Comparison of ENCODE assay signal across 8 cellular contexts in genomic region chr5:42583322-42583721, GRCh38.
A peak's percentile ranks its signal among the peaks of the same experiment; 100 is the strongest.
DNase-seq lines count a peak whose midpoint lies in the region; ATAC-seq, FAIRE-seq and TF ChIP-seq lines count a peak whose summit lies in the region.

No MANE protein-coding gene starts in this region.

- intact Hi-C loops in HepG2 (cut with micrococcal nuclease; ENCODE audit: unreplicated experiment): loop anchor here (1.0 kb wide), 3 partner anchors 67 to 578 kb away; partner anchors contain the start of gene GHR

- no peak for TF ChIP-seq POLR2A in HepG2 (IDR thresholded peaks at IDR 0.05; ENCODE audit: insufficient read depth in 1 of 2, low read depth in 2 of 2, low read length in 2 of 2)

- H3K9me3 ChIP-seq in HepG2 (ENCODE audit: low read length) (no peaks in the 10 kb centered on the region), thoracic aorta (no peaks in the 10 kb centered on the region)

- H3K9ac ChIP-seq in HepG2 (ENCODE audit: insufficient read depth, low read depth, low read length): no peak overlapping the region

- DNase-seq in D721Med (ENCODE audit: insufficient read length, low spot score): peak; percentile 35
- peak; percentile 20 for DNase-seq in GM19238 (ENCODE audit: insufficient read length, low spot score)
- peak; percentile 40 for DNase-seq in Jurkat, Clone E6-1 (ENCODE audit: low read depth, low spot score)
- peak; percentile 61 for DNase-seq in SHP77 treated with DMSO at 0.1 percent for 48 hours (lab: John Stamatoyannopoulos, UW)
- peak; percentile 36 for DNase-seq in dedifferentiated amniotic fluid mesenchymal stem cell (ENCODE audit: extremely low spot score)
- peak; percentile 64 for DNase-seq in HepG2 (ENCODE audit: low spot score)
- no peak for DNase-seq in thoracic aorta (ENCODE audit: low spot score)

- WGBS in HepG2 (ENCODE audit: low lambda C conversion rate): 2% methylated on average over 4 of the region's 4 CpGs

- H3K4me1 ChIP-seq in HepG2 (ENCODE audit: insufficient read depth, low read length): no peaks in the 10 kb centered on the region
- H3K4me1 ChIP-seq in thoracic aorta (ENCODE audit: control insufficient read depth in 1 of 2, low read depth in 2 of 2): peaks cover 15 to 37% of the 10 kb centered on the region in 2 donors

- CTCF ChIA-PET in HepG2 (lab: Yijun Ruan, JAX; ENCODE audit: low intra/inter-chr PET ratio, low total read pairs): interaction anchor here (0.7 to 2.0 kb wide), 5 partner anchors 160 to 726 kb away, joined by 3 to 11 read pairs (median 4); partner anchors contain the start of gene GHR

- POLR2A ChIA-PET in HepG2 (lab: Yijun Ruan, JAX): no interaction called here

- peak; percentile 94 for ATAC-seq in HepG2
- no peak for ATAC-seq in thoracic aorta (ENCODE audit: insufficient number of reproducible peaks, low FRiP score, low read depth)
- ATAC-seq in HG03097 (IDR thresholded peaks at IDR 0.05; ENCODE audit: low FRiP score, unreplicated experiment): no peak

- H3K36me3 ChIP-seq in HepG2 (replicated peaks in 1 of 2; ENCODE audit: control insufficient read depth in 1 of 2, insufficient read depth in 2 of 2, low read length in 2 of 2) (no peaks in the 10 kb centered on the region), thoracic aorta (no peaks in the 10 kb centered on the region)

- peak; percentile 69 for TF ChIP-seq RAD21 in HepG2 (CRISPR knock-in tag; IDR thresholded peaks at IDR 0.05)

- FAIRE-seq in D721Med (lab: Jason Lieb, UNC): no peak
- peak; percentile 85 for FAIRE-seq in HepG2 (lab: Jason Lieb, UNC)

- TF ChIP-seq CTCF in D721Med (IDR thresholded peaks at IDR 0.05; ENCODE audit: insufficient read depth, missing control alignments) (peak; percentile 77), HepG2 (CRISPR knock-in tag; IDR thresholded peaks at IDR 0.05) (peak; percentile 89), thoracic aorta (IDR thresholded peaks at IDR 0.05) (peak; percentile 69)

- H3K79me2 ChIP-seq in HepG2 (ENCODE audit: insufficient read depth, low read length): no peaks in the 10 kb centered on the region

- in situ Hi-C loops in HepG2 (cut with HindIII; ENCODE audit: extremely low pct_ligation_motif_present, low pct_unique_long_range_greater_than_20kb): loop anchor here (25.0 kb wide), 1 partner anchor 721 kb away; the partner anchor contains the start of gene OXCT1

- H3K4me2 ChIP-seq in HepG2 (ENCODE audit: low read depth, low read length): no peak overlapping the region

- H2AFZ ChIP-seq in HepG2 (ENCODE audit: low read length): no peak overlapping the region

- H4K20me1 ChIP-seq in HepG2 (ENCODE audit: insufficient read depth, low read length): no peaks in the 10 kb centered on the region

- H3K27ac ChIP-seq in HepG2 (ENCODE audit: extremely low read length, insufficient read depth, low read length) (no peak overlapping the region), thoracic aorta (no peak overlapping the region)

- H3K4me3 ChIP-seq in Jurkat, Clone E6-1 (ENCODE audit: low read length): no peak overlapping the region
- no peak overlapping the region for H3K4me3 ChIP-seq in HepG2 (replicated peaks in 1 of 3; ENCODE audit: insufficient read depth in 1 of 3, low read depth in 2 of 3, low read length in 3 of 3)
- H3K4me3 ChIP-seq in thoracic aorta: no peak overlapping the region

- H3K27me3 ChIP-seq in HepG2 (ENCODE audit: control insufficient read depth in 1 of 2, insufficient read depth in 2 of 2, low read length in 2 of 2): no peaks in the 10 kb centered on the region
- H3K27me3 ChIP-seq in thoracic aorta (replicated peaks; ENCODE audit: insufficient read depth): no peaks in the 10 kb centered on the region

- TF ChIP-seq EP300 in HepG2 (IDR thresholded peaks at IDR 0.05; ENCODE audit: low read depth in 2 of 2, low read length in 2 of 2) (no peak), HepG2 (CRISPR knock-in tag; IDR thresholded peaks at IDR 0.05; ENCODE audit: borderline replicate concordance) (no peak)

- no TSS peak for BruUV-seq in HepG2 (replicated peaks; lab: Mats Ljungman, UMichigan)

TF ChIP-seq in HepG2, 621 proteins besides CTCF, POLR2A, EP300 and RAD21 (continues in another document):
- TF ChIP-seq MIXL1 (CRISPR knock-in tag; IDR thresholded peaks at IDR 0.05) (peak; percentile 48; the same call in 1 of the 2 replicates), SMC3 (IDR thresholded peaks at IDR 0.05; ENCODE audit: low read length) (peak; percentile 85), GATAD2A (CRISPR knock-in tag; IDR thresholded peaks at IDR 0.05) (0 out of 2 replicates have a peak, but pooled peaks have one; percentile 29), ZNF121 (CRISPR knock-in tag; IDR thresholded peaks at IDR 0.05) (peak; percentile 89), CEBPG (CRISPR knock-in tag; IDR thresholded peaks at IDR 0.05) (peak; percentile 73), ERF (CRISPR knock-in tag; IDR thresholded peaks at IDR 0.05) (peak; percentile 27; the same call in 1 of the 2 replicates), MAFK (conservative IDR thresholded peaks at IDR 0.05 in 1 of 2, IDR thresholded peaks at IDR 0.05 in 1 of 2; ENCODE audit: low read length in 2 of 2) (peak; percentile 40 to 45; a peak in 2 of 4 replicates), TEAD3 (CRISPR knock-in tag; optimal IDR thresholded peaks at IDR 0.05; ENCODE audit: borderline replicate concordance) (peak; percentile 21), KLF12 (CRISPR knock-in tag; IDR thresholded peaks at IDR 0.05; ENCODE audit: borderline replicate concordance) (no peak), HOXA5 (CRISPR knock-in tag; IDR thresholded peaks at IDR 0.05) (0 out of 2 replicates have a peak, but pooled peaks have one; percentile 52), MLLT10 (CRISPR knock-in tag; IDR thresholded peaks at IDR 0.05) (no peak), STAG1 (CRISPR knock-in tag; IDR thresholded peaks at IDR 0.05) (peak; percentile 87), MTF2 (CRISPR knock-in tag; IDR thresholded peaks at IDR 0.05; ENCODE audit: borderline replicate concordance) (0 out of 2 replicates have a peak, but pooled peaks have one; percentile 41), ETV6 (CRISPR knock-in tag; conservative IDR thresholded peaks at IDR 0.05) (no peak), PLSCR1 (CRISPR knock-in tag; IDR thresholded peaks at IDR 0.05; ENCODE audit: borderline replicate concordance) (no peak), ELF3 (CRISPR knock-in tag; IDR thresholded peaks at IDR 0.05) (0 out of 2 replicates have a peak, but pooled peaks have one; percentile 22), ZHX2 (IDR thresholded peaks at IDR 0.05; ENCODE audit: low read depth) (no peak), ZHX2 (CRISPR knock-in tag; IDR thresholded peaks at IDR 0.05; ENCODE audit: borderline replicate concordance) (no peak), XRCC5 (optimal IDR thresholded peaks at IDR 0.05; ENCODE audit: low read length) (peak; percentile 30), CEBPB (IDR thresholded peaks at IDR 0.05; ENCODE audit: borderline replicate concordance, low read depth, low read length) (peak; percentile 57; the same call in 1 of the 2 replicates), IRF2 (CRISPR knock-in tag; IDR thresholded peaks at IDR 0.05) (0 out of 2 replicates have a peak, but pooled peaks have one; percentile 29), ZNF124 (CRISPR knock-in tag; IDR thresholded peaks at IDR 0.05) (peak; percentile 37; the same call in 1 of the 2 replicates), RXRB (CRISPR knock-in tag; IDR thresholded peaks at IDR 0.05; ENCODE audit: borderline replicate concordance) (peak; percentile 24; the same call in 1 of the 2 replicates)
